In the genomic region with DNA sequence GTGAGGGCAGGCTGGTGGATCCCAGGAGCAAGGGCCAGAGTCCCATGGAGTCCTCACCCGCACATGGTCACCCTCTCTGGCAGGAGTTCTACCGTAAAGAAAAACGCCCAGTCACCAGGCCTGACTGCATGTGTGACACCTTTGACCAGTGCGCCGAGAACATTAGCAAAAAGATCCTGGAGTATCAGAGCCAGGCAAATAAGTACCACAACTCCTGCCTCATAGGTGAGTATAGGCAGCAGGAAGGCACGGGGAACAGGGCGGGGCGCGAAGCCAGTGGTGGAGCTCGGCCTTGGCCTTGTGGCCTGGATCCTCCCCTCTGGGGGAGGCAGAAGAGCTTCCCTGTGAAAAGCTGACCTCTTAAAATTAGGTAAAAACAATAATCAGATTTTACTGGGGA, we compare ENCODE assay signal across 1 cellular context.
TF ChIP-seq lines count a peak whose summit lies in the region.

No MANE protein-coding gene starts in this region.

TF ChIP-seq in K562, 482 proteins besides CTCF, POLR2A, EP300 and RAD21 (continued from another document):
- TF ChIP-seq, protein P1, sequence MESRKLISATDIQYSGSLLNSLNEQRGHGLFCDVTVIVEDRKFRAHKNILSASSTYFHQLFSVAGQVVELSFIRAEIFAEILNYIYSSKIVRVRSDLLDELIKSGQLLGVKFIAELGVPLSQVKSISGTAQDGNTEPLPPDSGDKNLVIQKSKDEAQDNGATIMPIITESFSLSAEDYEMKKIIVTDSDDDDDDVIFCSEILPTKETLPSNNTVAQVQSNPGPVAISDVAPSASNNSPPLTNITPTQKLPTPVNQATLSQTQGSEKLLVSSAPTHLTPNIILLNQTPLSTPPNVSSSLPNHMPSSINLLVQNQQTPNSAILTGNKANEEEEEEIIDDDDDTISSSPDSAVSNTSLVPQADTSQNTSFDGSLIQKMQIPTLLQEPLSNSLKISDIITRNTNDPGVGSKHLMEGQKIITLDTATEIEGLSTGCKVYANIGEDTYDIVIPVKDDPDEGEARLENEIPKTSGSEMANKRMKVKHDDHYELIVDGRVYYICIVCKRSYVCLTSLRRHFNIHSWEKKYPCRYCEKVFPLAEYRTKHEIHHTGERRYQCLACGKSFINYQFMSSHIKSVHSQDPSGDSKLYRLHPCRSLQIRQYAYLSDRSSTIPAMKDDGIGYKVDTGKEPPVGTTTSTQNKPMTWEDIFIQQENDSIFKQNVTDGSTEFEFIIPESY (CRISPR knock-in tag; IDR thresholded peaks at IDR 0.05) = peak; percentile 50; the same call in 1 of the 2 replicates
- TF ChIP-seq, protein P2, sequence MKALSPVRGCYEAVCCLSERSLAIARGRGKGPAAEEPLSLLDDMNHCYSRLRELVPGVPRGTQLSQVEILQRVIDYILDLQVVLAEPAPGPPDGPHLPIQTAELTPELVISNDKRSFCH (CRISPR knock-in tag; IDR thresholded peaks at IDR 0.05) = no peak
- TF ChIP-seq, protein P2 (tag; IDR thresholded peaks at IDR 0.05) = no peak
- TF ChIP-seq, protein P3, sequence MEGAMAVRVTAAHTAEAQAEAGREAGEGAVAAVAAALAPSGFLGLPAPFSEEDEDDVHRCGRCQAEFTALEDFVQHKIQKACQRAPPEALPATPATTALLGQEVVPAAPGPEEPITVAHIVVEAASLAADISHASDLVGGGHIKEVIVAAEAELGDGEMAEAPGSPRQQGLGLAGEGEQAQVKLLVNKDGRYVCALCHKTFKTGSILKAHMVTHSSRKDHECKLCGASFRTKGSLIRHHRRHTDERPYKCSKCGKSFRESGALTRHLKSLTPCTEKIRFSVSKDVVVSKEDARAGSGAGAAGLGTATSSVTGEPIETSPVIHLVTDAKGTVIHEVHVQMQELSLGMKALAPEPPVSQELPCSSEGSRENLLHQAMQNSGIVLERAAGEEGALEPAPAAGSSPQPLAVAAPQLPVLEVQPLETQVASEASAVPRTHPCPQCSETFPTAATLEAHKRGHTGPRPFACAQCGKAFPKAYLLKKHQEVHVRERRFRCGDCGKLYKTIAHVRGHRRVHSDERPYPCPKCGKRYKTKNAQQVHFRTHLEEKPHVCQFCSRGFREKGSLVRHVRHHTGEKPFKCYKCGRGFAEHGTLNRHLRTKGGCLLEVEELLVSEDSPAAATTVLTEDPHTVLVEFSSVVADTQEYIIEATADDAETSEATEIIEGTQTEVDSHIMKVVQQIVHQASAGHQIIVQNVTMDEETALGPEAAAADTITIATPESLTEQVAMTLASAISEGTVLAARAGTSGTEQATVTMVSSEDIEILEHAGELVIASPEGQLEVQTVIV (CRISPR knock-in tag; IDR thresholded peaks at IDR 0.05; ENCODE audit: borderline replicate concordance) = no peak
- TF ChIP-seq ZNF583 (CRISPR knock-in tag; IDR thresholded peaks at IDR 0.05) = no peak
